ENCODE assay signal across 8 cellular contexts in the genomic region with DNA sequence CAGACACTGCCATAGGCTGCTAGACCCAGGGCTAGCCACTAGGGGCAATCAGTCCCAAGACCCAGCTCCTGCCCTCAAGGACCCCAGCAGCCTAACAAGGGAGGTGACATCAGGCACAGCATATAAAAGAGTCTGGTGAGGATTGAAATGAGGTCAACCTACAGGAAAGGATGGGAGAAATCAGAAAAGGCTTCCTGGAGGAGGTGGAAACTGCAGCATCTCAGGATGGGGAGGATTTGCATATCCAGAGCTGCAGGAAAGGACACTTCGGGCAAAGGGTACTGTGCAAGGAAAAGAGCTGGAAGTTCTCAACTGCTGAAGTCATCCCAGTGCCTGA. TPM values are rescaled to one million over a fixed set of nuclear protein-coding genes. Genes with fewer than 3 reads are reported as not detected.
DNase-seq lines count a peak whose midpoint lies in the region; ATAC-seq, FAIRE-seq and TF ChIP-seq lines count a peak whose summit lies in the region.

No MANE protein-coding gene starts in this region.

- H3K9ac ChIP-seq in SK-N-SH, result no peak overlapping the region

- H3K4me3 ChIP-seq in SK-N-SH (ENCODE audit: low read depth in 2 of 2, low read length in 1 of 2) (no peak overlapping the region), pancreas (no peak overlapping the region), suprapubic skin (no peak overlapping the region)
- H3K4me3 ChIP-seq in effector memory CD4-positive, alpha-beta T cell (ENCODE audit: insufficient read depth, low read depth, low read length, poor library complexity, severe bottlenecking), result no peak overlapping the region

- POLR2A ChIA-PET in SK-N-SH (lab: Yijun Ruan, JAX), result interaction anchor here (0.7 to 3.3 kb wide), 4 partner anchors 8 to 69 kb away, joined by 3 to 16 read pairs (median 4); partner anchors contain the start of genes ACP2 and DDB2

- H3K4me2 ChIP-seq in SK-N-SH, result no peak overlapping the region

- H3K4me1 ChIP-seq in SK-N-SH (ENCODE audit: control insufficient read depth in 1 of 2, insufficient read depth in 2 of 2, low read depth in 1 of 2, low read length in 1 of 2) (peaks cover 15 to 18% of the 10 kb centered on the region in 2 experiments), pancreas (peaks cover 11 to 23% (median 14%) of the 10 kb centered on the region in 3 donors), suprapubic skin (peaks cover 32% of the 10 kb centered on the region)
- peaks cover 21% of the 10 kb centered on the region for H3K4me1 ChIP-seq in effector memory CD4-positive, alpha-beta T cell (ENCODE audit: control insufficient read depth, insufficient read depth, low read length, poor library complexity, severe bottlenecking)

- peak; percentile 66 for TF ChIP-seq RAD21 in SK-N-SH (IDR thresholded peaks at IDR 0.05; ENCODE audit: low read length)

- H3K9me2 ChIP-seq in SK-N-SH, result no peaks in the 10 kb centered on the region

- no peak overlapping the region for H2AFZ ChIP-seq in SK-N-SH (ENCODE audit: low read depth)

- H3K79me2 ChIP-seq in SK-N-SH (ENCODE audit: insufficient read depth), result peaks cover 21% of the 10 kb centered on the region

- no peak for ATAC-seq in pancreas

- H3F3A ChIP-seq in SK-N-SH (replicated peaks; ENCODE audit: insufficient read depth), result peaks cover 12% of the 10 kb centered on the region

- no peak for FAIRE-seq in pancreas (lab: Jason Lieb, UNC)

- 94% methylated on average over 1 of the region's 1 CpG for WGBS in SK-N-SH (ENCODE audit: low lambda C conversion rate)
- WGBS in pancreas, 2 donors, result 92 to 100% methylated on average over 1 of the region's 1 CpG
- 72% methylated on average over 1 of the region's 1 CpG for WGBS in suprapubic skin

- H3K27ac ChIP-seq in SK-N-SH (ENCODE audit: low read depth in 2 of 2, low read length in 1 of 2) (no peak overlapping the region), cingulate gyrus (ENCODE audit: low read depth, low read length) (peak overlapping the region; percentile 70), pancreas (no peak overlapping the region), suprapubic skin (no peak overlapping the region)
- H3K27ac ChIP-seq in effector memory CD4-positive, alpha-beta T cell (ENCODE audit: insufficient read depth, low read length, poor library complexity, severe bottlenecking), result no peak overlapping the region

- CTCF ChIA-PET in SK-N-SH (lab: Yijun Ruan, JAX), result interaction anchor here (0.6 to 4.2 kb wide), 17 partner anchors 8 to 232 kb away, joined by 3 to 78 read pairs (median 4); partner anchors contain the start of genes ACP2, DDB2, NR1H3 and PACSIN3

- intact Hi-C loops in pancreas (cut with DNase I), result loop anchor here in 1 of 3 donors (10.0 kb wide), 1 partner anchor 175 kb away; the partner anchor contains the start of gene MYBPC3

- TF ChIP-seq CTCF in SK-N-SH (IDR thresholded peaks at IDR 0.05) (peak; percentile 65), pancreas (IDR thresholded peaks at IDR 0.05) (peak in 3 of 4 donors; percentile 11 to 44 (median 33)), suprapubic skin (IDR thresholded peaks at IDR 0.05) (peak in 1 of 2 donors; percentile 33)

- DNase-seq in NCI-H2171 treated with DMSO at 0.1 percent for 48 hours (lab: John Stamatoyannopoulos, UW) (peak; percentile 26), NCI-H2171 (lab: John Stamatoyannopoulos, UW) (no peak), HT-29 (ENCODE audit: low spot score) (peak; percentile 75), SK-N-SH (peak; percentile 81), pancreas (peak in 1 of 6 donors; percentile 51), suprapubic skin (ENCODE audit: low spot score in 2 of 2) (no peak)
- no peak for DNase-seq in effector memory CD4-positive, alpha-beta T cell

- H4K20me1 ChIP-seq in SK-N-SH (ENCODE audit: insufficient read depth), result no peaks in the 10 kb centered on the region

- TF ChIP-seq EP300 in SK-N-SH (IDR thresholded peaks at IDR 0.05; ENCODE audit: borderline replicate concordance in 1 of 2, low read depth in 1 of 2, low read length in 1 of 2) (no peak), suprapubic skin (IDR thresholded peaks at IDR 0.05) (no peak)

- TF ChIP-seq POLR2A in suprapubic skin (IDR thresholded peaks at IDR 0.05), result no peak

- H3K36me3 ChIP-seq in SK-N-SH (replicated peaks in 1 of 2; ENCODE audit: control insufficient read depth in 1 of 2, insufficient read depth in 2 of 2, low read length in 1 of 2), result peaks cover 5 to 6% of the 10 kb centered on the region in 2 experiments
- H3K36me3 ChIP-seq in pancreas, result no peaks in the 10 kb centered on the region
- H3K36me3 ChIP-seq in suprapubic skin, result peaks cover 8% of the 10 kb centered on the region
- peaks cover 6% of the 10 kb centered on the region for H3K36me3 ChIP-seq in effector memory CD4-positive, alpha-beta T cell (ENCODE audit: control insufficient read depth, insufficient read depth, low read length)

- H3K9me3 ChIP-seq in SK-N-SH (no peaks in the 10 kb centered on the region), pancreas (no peaks in the 10 kb centered on the region), suprapubic skin (no peaks in the 10 kb centered on the region)
- no peaks in the 10 kb centered on the region for H3K9me3 ChIP-seq in effector memory CD4-positive, alpha-beta T cell (ENCODE audit: control insufficient read depth, low read length)

- no peaks in the 10 kb centered on the region for H3K27me3 ChIP-seq in SK-N-SH (ENCODE audit: insufficient read depth)
- H3K27me3 ChIP-seq in pancreas, result no peaks in the 10 kb centered on the region
- no peaks in the 10 kb centered on the region for H3K27me3 ChIP-seq in suprapubic skin
- H3K27me3 ChIP-seq in effector memory CD4-positive, alpha-beta T cell (replicated peaks; ENCODE audit: control insufficient read depth, insufficient read depth, low read length, poor library complexity, severe bottlenecking), result peaks cover 13% of the 10 kb centered on the region

TF ChIP-seq in SK-N-SH, 30 proteins besides CTCF, POLR2A, EP300 and RAD21:
- TF ChIP-seq, protein P1, sequence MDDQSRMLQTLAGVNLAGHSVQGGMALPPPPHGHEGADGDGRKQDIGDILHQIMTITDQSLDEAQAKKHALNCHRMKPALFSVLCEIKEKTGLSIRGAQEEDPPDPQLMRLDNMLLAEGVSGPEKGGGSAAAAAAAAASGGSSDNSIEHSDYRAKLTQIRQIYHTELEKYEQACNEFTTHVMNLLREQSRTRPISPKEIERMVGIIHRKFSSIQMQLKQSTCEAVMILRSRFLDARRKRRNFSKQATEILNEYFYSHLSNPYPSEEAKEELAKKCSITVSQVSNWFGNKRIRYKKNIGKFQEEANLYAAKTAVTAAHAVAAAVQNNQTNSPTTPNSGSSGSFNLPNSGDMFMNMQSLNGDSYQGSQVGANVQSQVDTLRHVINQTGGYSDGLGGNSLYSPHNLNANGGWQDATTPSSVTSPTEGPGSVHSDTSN (IDR thresholded peaks at IDR 0.05), result no peak
- TF ChIP-seq SMC3 (IDR thresholded peaks at IDR 0.05; ENCODE audit: low read depth, low read length), result peak; percentile 36; the same call in 1 of the 2 replicates
TF ChIP-seq in SK-N-SH: peak in this region for 1.

RNA-seq across cellular contexts. Expression of gene ARFGAP2, which starts 2.9 kb away (rescaled TPM):
- 162 and 181 TPM in 2 replicates for total RNA-seq in HT-29 (2014; rRNA removed; shearing (Covaris generic))
- 52.5 and 64.0 TPM in 2 replicates for polyA plus RNA-seq in SK-N-SH (2012; rRNA removed)
- 26.8 and 42.2 TPM in 2 replicates for polyA plus RNA-seq in SK-N-SH (2012; cell fraction: cytosol; rRNA removed)
- polyA plus RNA-seq in SK-N-SH (2012; cell fraction: nucleus; rRNA removed), result 133 and 150 TPM in 2 replicates
- 10 to 100 TPM; 40.1 to 67.5 (median 61.4) TPM for total RNA-seq in pancreas
- polyA plus RNA-seq in pancreas, result 10 to 100 TPM; 73.1 to 78.9 TPM
- total RNA-seq in suprapubic skin, result 100 to 1,000 TPM; 178 to 248 (median 201) TPM

RNA-seq across cellular contexts. Expression of gene PACSIN3, which starts 6.6 kb away (rescaled TPM):
- total RNA-seq in HT-29 (2014; rRNA removed; shearing (Covaris generic)), result 2.6 and 3.7 TPM in 2 replicates
- polyA plus RNA-seq in SK-N-SH (2012; rRNA removed) (24.4 and 31.1 TPM in 2 replicates), pancreas (10 to 100 TPM; 28.1 to 31.3 TPM)
- 15.8 and 23.6 TPM in 2 replicates for polyA plus RNA-seq in SK-N-SH (2012; cell fraction: cytosol; rRNA removed)
- 23.4 and 33.0 TPM in 2 replicates for polyA plus RNA-seq in SK-N-SH (2012; cell fraction: nucleus; rRNA removed)
- total RNA-seq in pancreas (10 to 100 TPM; 16.5 to 39.9 (median 29.6) TPM), suprapubic skin (10 to 100 TPM; 42.5 to 59.3 (median 53.5) TPM)

RNA-seq across cellular contexts. Expression of gene DDB2, which starts 35.2 kb away (rescaled TPM):
- total RNA-seq in HT-29 (2014; rRNA removed; shearing (Covaris generic)), result 17.1 and 25.7 TPM in 2 replicates
- 83.5 and 95.5 TPM in 2 replicates for polyA plus RNA-seq in SK-N-SH (2012; rRNA removed)
- 65.2 and 68.4 TPM in 2 replicates for polyA plus RNA-seq in SK-N-SH (2012; cell fraction: cytosol; rRNA removed)
- polyA plus RNA-seq in SK-N-SH (2012; cell fraction: nucleus; rRNA removed), result 224 and 254 TPM in 2 replicates
- 10 to 100 TPM in 5 of 6 donors, 1 to 10 TPM in 1; 10.0 to 46.2 (median 20.0) TPM for total RNA-seq in pancreas
- 10 to 100 TPM; 31.2 to 45.9 TPM for polyA plus RNA-seq in pancreas
- 100 to 1,000 TPM in 1 of 4 donors, 10 to 100 TPM in 3; 53.4 to 193 (median 71.8) TPM for total RNA-seq in suprapubic skin

Comparison
In these comparisons a context has a peak if more than half of its experiments do, and no peak if none do; other contexts are left out.
1. DNase-seq: peak in NCI-H2171 treated with DMSO at 0.1 percent for 48 hours (single experiment), HT-29 (single experiment) and SK-N-SH (single experiment); none in NCI-H2171 (single experiment), suprapubic skin (0 of 2) and effector memory CD4-positive, alpha-beta T cell (0 of 3).